Comparison of ENCODE assay signal across 7 cellular contexts in genomic region chr12:57090924-57091632, GRCh38. TPM values are rescaled to one million over a fixed set of nuclear protein-coding genes. Genes with fewer than 3 reads are reported as not detected.
DNase-seq lines count a peak whose midpoint lies in the region; TF ChIP-seq lines count a peak whose summit lies in the region.
"Had no signal": no experiment of that assay in that cellular context is flagged by ENCODE, and none has a peak within 500 bp of the region (broad histone marks: within the 10 kb centered on the region; RNA-seq: fewer than 3 reads in every experiment).

No MANE protein-coding gene starts in this region.

- H3K9me2 ChIP-seq in Karpas-422 (replicated peaks; ENCODE audit: insufficient read depth, low read length), result no peaks in the 10 kb centered on the region

- no peaks in the 10 kb centered on the region for H4K20me1 ChIP-seq in Karpas-422 (ENCODE audit: insufficient read depth, low read depth, low read length)

- 90 to 92% methylated on average over 22 of the region's 22 CpGs for WGBS in ectodermal cell, 2 experiments

- H3K9ac ChIP-seq in Karpas-422 (ENCODE audit: low read length), result peak overlapping the region; percentile 45

- H3K27me3 ChIP-seq in Karpas-422 (ENCODE audit: low read length) (no peaks in the 10 kb centered on the region), ectodermal cell (ENCODE audit: control insufficient read depth, insufficient read depth, low read length, poor library complexity, severe bottlenecking) (no peaks in the 10 kb centered on the region)

- H3K4me1 ChIP-seq in Karpas-422 (ENCODE audit: low read length) (peaks cover 73% of the 10 kb centered on the region), ectodermal cell (ENCODE audit: control insufficient read depth, insufficient read depth, low read length) (peaks cover 41% of the 10 kb centered on the region)

- H3K4me2 ChIP-seq in Karpas-422 (ENCODE audit: low read depth, low read length, poor library complexity, severe bottlenecking), result peak overlapping the region; percentile 90

- H3K27ac ChIP-seq in Karpas-422 (ENCODE audit: low read length), result no peak overlapping the region
- no peak overlapping the region for H3K27ac ChIP-seq in ectodermal cell (ENCODE audit: insufficient read depth, low read depth, low read length, poor library complexity, severe bottlenecking)

- peaks cover 10% of the 10 kb centered on the region; the same call in 1 of the 2 replicates for H3K36me3 ChIP-seq in Karpas-422 (ENCODE audit: insufficient read depth, low read length)
- H3K36me3 ChIP-seq in ectodermal cell (ENCODE audit: control insufficient read depth, insufficient read depth, low read length), result peaks cover 26% of the 10 kb centered on the region

- no peak overlapping the region for H2AFZ ChIP-seq in Karpas-422 (ENCODE audit: low read length)

- no peaks in the 10 kb centered on the region for H3K9me3 ChIP-seq in Karpas-422 (ENCODE audit: low read length)
- no peaks in the 10 kb centered on the region for H3K9me3 ChIP-seq in ectodermal cell (ENCODE audit: control insufficient read depth, low read length)

- peak; percentile 14 for TF ChIP-seq CTCF in retinal pigment epithelial cell (conservative IDR thresholded peaks at IDR 0.05; ENCODE audit: low read depth, low read length)

- DNase-seq in Karpas-422 (peak; percentile 40), retinal pigment epithelial cell (ENCODE audit: low read depth) (no peak), NCI-H774 (lab: John Stamatoyannopoulos, UW) (no peak), NCI-H82 (lab: John Stamatoyannopoulos, UW) (no peak), NCI-H128 (lab: John Stamatoyannopoulos, UW; ENCODE audit: unreplicated experiment) (no peak)

- H3K4me3 ChIP-seq in Karpas-422 (ENCODE audit: low read length) (peak overlapping the region; percentile 92; the same call in 1 of the 2 replicates), ectodermal cell (ENCODE audit: insufficient read depth, low read depth, low read length) (peak overlapping the region; percentile 61), retinal pigment epithelial cell (ENCODE audit: low read length) (peak overlapping the region; percentile 87)

- H3K79me2 ChIP-seq in Karpas-422 (ENCODE audit: low read length), result peaks cover 25% of the 10 kb centered on the region

RNA-seq across cellular contexts. Expression of gene NAB2, which starts 2.2 kb away (rescaled TPM):
- 19.4 and 38.0 TPM in 2 replicates for total RNA-seq in Karpas-422 (2014; rRNA removed; shearing (Covaris generic); ENCODE audit: low replicate concordance)
- 40.2 TPM for polyA plus RNA-seq in ectodermal cell (2013, experiment 1 of 4)
- polyA plus RNA-seq in ectodermal cell (2013, experiment 2 of 4), result 37.0 TPM
- polyA plus RNA-seq in ectodermal cell (2013, experiment 3 of 4), result 30.3 TPM
- 35.0 TPM for polyA plus RNA-seq in ectodermal cell (2013, experiment 4 of 4)

RNA-seq across cellular contexts. Expression of gene NEMP1, which starts 12.5 kb away (rescaled TPM):
- total RNA-seq in Karpas-422 (2014; rRNA removed; shearing (Covaris generic); ENCODE audit: low replicate concordance), result 34.2 and 59.6 TPM in 2 replicates
- polyA plus RNA-seq in ectodermal cell (2013, experiment 1 of 4), result 41.2 TPM
- 39.3 TPM for polyA plus RNA-seq in ectodermal cell (2013, experiment 2 of 4)
- 31.8 TPM for polyA plus RNA-seq in ectodermal cell (2013, experiment 3 of 4)
- polyA plus RNA-seq in ectodermal cell (2013, experiment 4 of 4), result 33.9 TPM

RNA-seq across cellular contexts. Expression of gene STAT6, which starts 20.1 kb away (rescaled TPM):
- 116 and 140 TPM in 2 replicates for total RNA-seq in Karpas-422 (2014; rRNA removed; shearing (Covaris generic); ENCODE audit: low replicate concordance)
- 37.1 TPM for polyA plus RNA-seq in ectodermal cell (2013, experiment 1 of 4)
- 30.5 TPM for polyA plus RNA-seq in ectodermal cell (2013, experiment 2 of 4)
- polyA plus RNA-seq in ectodermal cell (2013, experiment 3 of 4), result 23.2 TPM
- polyA plus RNA-seq in ectodermal cell (2013, experiment 4 of 4), result 26.4 TPM

RNA-seq across cellular contexts. Expression of gene LRP1, which starts 37.2 kb away (rescaled TPM):
- total RNA-seq in Karpas-422 (2014; rRNA removed; shearing (Covaris generic); ENCODE audit: low replicate concordance), result 0.56 and 3.1 TPM in 2 replicates
- polyA plus RNA-seq in ectodermal cell (2013, experiment 1 of 4), result 50.3 TPM
- polyA plus RNA-seq in ectodermal cell (2013, experiment 2 of 4), result 72.1 TPM
- 49.3 TPM for polyA plus RNA-seq in ectodermal cell (2013, experiment 3 of 4)
- 64.2 TPM for polyA plus RNA-seq in ectodermal cell (2013, experiment 4 of 4)

RNA-seq across cellular contexts. Expression of gene MYO1A, which starts 41.1 kb away (rescaled TPM):
- 0.11 and 3.8 TPM in 2 replicates for total RNA-seq in Karpas-422 (2014; rRNA removed; shearing (Covaris generic); ENCODE audit: low replicate concordance)
- not detected for polyA plus RNA-seq in ectodermal cell (2013, experiment 1 of 4)
- 0.50 TPM for polyA plus RNA-seq in ectodermal cell (2013, experiment 2 of 4)
- polyA plus RNA-seq in ectodermal cell (2013, experiment 3 of 4), result not detected
- polyA plus RNA-seq in ectodermal cell (2013, experiment 4 of 4), result not detected
- total RNA-seq: HT1080 had no signal
